Comparison of ENCODE assay signal across 23 cellular contexts in genomic region chr10:1874533-1874932, GRCh38.
"Had no signal": no experiment of that assay in that cellular context is flagged by ENCODE, and none has a peak within 500 bp of the region (broad histone marks: within the 10 kb centered on the region; RNA-seq: fewer than 3 reads in every experiment).

No MANE protein-coding gene starts in this region.

- H3K9me3 ChIP-seq: thoracic aorta, vagina had no signal

- DNase-seq: activated CD4-positive, alpha-beta T cell treated with anti-CD3 and anti-CD28 coated beads for 1 hour; activated CD4-positive, alpha-beta T cell treated with anti-CD3 and anti-CD28 coated beads, Interleukin-2, amount 50 U/mL, for 4 hours; activated CD8-positive, alpha-beta memory T cell treated with anti-CD3 and anti-CD28 coated beads for 24 hours; activated CD8-positive, alpha-beta memory T cell treated with anti-CD3 and anti-CD28 coated beads, Interleukin-2, amount 50 U/mL, for 4 hours; activated naive CD4-positive, alpha-beta T cell treated with Interleukin-2 at 50 U/mL for 16 hours; activated naive CD8-positive, alpha-beta T cell treated with anti-CD3 and anti-CD28 coated beads, Interleukin-2, amount 10 ng/mL, durations not matched to agents 7 days and 5 days; activated T-cell treated with anti-CD3 and anti-CD28 coated beads, Interleukin-2, amount 50 U/mL, for 4 hours; amniotic stem cell; colonic mucosa; dorsolateral prefrontal cortex; effector memory CD8-positive, alpha-beta T cell; glutamatergic neuron; hippocampal formation; kidney glomerular epithelial cell; left lung; naive thymus-derived CD8-positive, alpha-beta T cell; stimulated activated CD4-positive, alpha-beta T cell treated with anti-CD3 and anti-CD28 coated beads, Interleukin-2, amount 100 ng/mL, for 24 hours; stimulated activated naive B cell treated with anti-CD40 and anti-IgM and Interleukin-4, amounts not matched to agents 10 μg/mL and 1 μg/mL and 100 μg/mL, for 72 hours had no signal

- H3K36me3 ChIP-seq: colonic mucosa, left lung, neural progenitor cell, thoracic aorta, vagina had no signal

- ATAC-seq: activated T-cell treated with anti-CD3 and anti-CD28 coated beads, Interleukin-2, amount 50 U/mL, for 4 hours; effector memory CD8-positive, alpha-beta T cell; esophagus mucosa; left lung; naive thymus-derived CD8-positive, alpha-beta T cell; sciatic nerve had no signal

- H3K4me1 ChIP-seq: colonic mucosa, left lung, neural progenitor cell, vagina had no signal

- H3K27me3 ChIP-seq: colonic mucosa, neural progenitor cell, vagina had no signal

- H3K4me3 ChIP-seq: colonic mucosa, dorsolateral prefrontal cortex, left lung, neural progenitor cell, thoracic aorta, vagina had no signal

- H3K27ac ChIP-seq: colonic mucosa, dorsolateral prefrontal cortex, left lung, neural progenitor cell, thoracic aorta, vagina had no signal
